ENCODE assay signal across 8 cellular contexts in the genomic region with DNA sequence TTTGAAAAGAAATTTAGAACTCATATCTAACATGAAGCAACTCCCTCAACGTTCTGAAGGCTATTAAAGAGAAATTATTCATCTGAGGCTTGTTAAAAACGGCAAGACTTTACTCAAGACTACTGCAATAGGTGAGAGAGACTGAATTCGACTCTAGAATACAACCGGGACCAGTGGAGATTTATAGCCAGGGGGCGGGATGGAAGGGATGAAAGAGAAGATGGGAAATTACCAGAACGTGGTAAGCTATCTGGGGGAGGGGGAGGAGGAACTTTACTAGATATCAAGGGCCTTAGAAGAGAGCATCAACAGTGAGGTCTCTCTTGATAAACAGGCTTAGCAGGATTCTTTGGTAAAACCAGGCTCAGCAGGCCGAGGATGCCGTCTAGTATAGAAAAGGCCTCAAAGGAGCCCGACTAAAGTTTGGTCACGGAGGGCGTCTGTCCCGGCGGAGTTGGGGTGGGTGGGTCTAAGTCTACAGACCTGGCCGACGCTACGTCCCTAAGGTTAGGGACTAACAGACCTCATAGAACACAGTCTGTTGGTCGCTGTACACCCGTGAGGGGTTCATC. TPM values are rescaled to one million over a fixed set of nuclear protein-coding genes. Genes with fewer than 3 reads are reported as not detected.
DNase-seq lines count a peak whose midpoint lies in the region; ATAC-seq and TF ChIP-seq lines count a peak whose summit lies in the region.

No MANE protein-coding gene starts in this region.

- peaks cover 5 to 11% (median 5%) of the 10 kb centered on the region in 3 donors for H3K27me3 Mint-ChIP-seq in CD14-positive monocyte (ENCODE audit: low read depth in 3 of 3)

- H3K36me3 ChIP-seq in body of pancreas (replicated peaks in 1 of 2; ENCODE audit: insufficient read depth in 1 of 2, low read depth in 2 of 2) (no peaks in the 10 kb centered on the region), lower lobe of right lung (peaks cover 6% of the 10 kb centered on the region), urinary bladder (ENCODE audit: insufficient read depth) (no peaks in the 10 kb centered on the region)

- H3K4me3 Mint-ChIP-seq in CD14-positive monocyte = peak overlapping the region; percentile 92 to 95

- H3K27me3 ChIP-seq in body of pancreas (no peaks in the 10 kb centered on the region), lower lobe of right lung (ENCODE audit: low read depth) (no peaks in the 10 kb centered on the region)

- no peak for TF ChIP-seq POLR2A in body of pancreas (IDR thresholded peaks at IDR 0.05)

- no peak for TF ChIP-seq CTCF in CD14-positive monocyte (IDR thresholded peaks at IDR 0.05)
- TF ChIP-seq CTCF in body of pancreas (IDR thresholded peaks at IDR 0.05) = peak in 1 of 7 experiments; percentile 0
- TF ChIP-seq CTCF in lower lobe of right lung (IDR thresholded peaks at IDR 0.05) = no peak

- peaks cover 0 to 2% (median 0%) of the 10 kb centered on the region in 7 donors for H3K9me3 Mint-ChIP-seq in CD14-positive monocyte

- H3K4me1 ChIP-seq in body of pancreas (peaks cover 17% of the 10 kb centered on the region), lower lobe of right lung (peaks cover 26% of the 10 kb centered on the region), urinary bladder (ENCODE audit: insufficient read depth) (no peaks in the 10 kb centered on the region)

- H3K27ac ChIP-seq in body of pancreas (peak overlapping the region; percentile 50 to 85 (median 74)), lower lobe of right lung (peak overlapping the region; percentile 97), urinary bladder (ENCODE audit: low read depth) (peak overlapping the region; percentile 31)

- H3K9me3 ChIP-seq in body of pancreas = no peaks in the 10 kb centered on the region
- no peaks in the 10 kb centered on the region for H3K9me3 ChIP-seq in lower lobe of right lung

- no peak for DNase-seq in CD14-positive monocyte (ENCODE audit: low spot score)
- no peak for DNase-seq in body of pancreas
- DNase-seq in lower lobe of right lung = no peak
- no peak for DNase-seq in CD1c-positive myeloid dendritic cell (ENCODE audit: extremely low spot score)
- no peak for DNase-seq in A172 (ENCODE audit: low spot score)

- 3 to 5% methylated on average over 10 to 18 of the region's 18 CpGs for WGBS in body of pancreas, 2 donors
- 2% methylated on average over 18 of the region's 18 CpGs for WGBS in urinary bladder

- intact Hi-C loops in CD14-positive monocyte (cut with micrococcal nuclease) (loop anchor here (5.0 to 10.0 kb wide), 4 partner anchors 33 to 1016 kb away; a partner anchor contains a TSS), body of pancreas (cut with DNase I) (no loop called here), lower lobe of right lung (cut with DNase I) (no loop called here)

- H3K27ac Mint-ChIP-seq in CD14-positive monocyte = peak overlapping the region; percentile 92 to 97 (median 95)

- H3K4me1 Mint-ChIP-seq in CD14-positive monocyte = peaks cover 34% of the 10 kb centered on the region

- H3K4me3 ChIP-seq in body of pancreas (no peak overlapping the region), lower lobe of right lung (peak overlapping the region; percentile 96), urinary bladder (ENCODE audit: low read depth, low read length) (peak overlapping the region; percentile 89)

- ATAC-seq in GM19463 (IDR thresholded peaks at IDR 0.05; ENCODE audit: unreplicated experiment) = peak; percentile 24
- peak; percentile 15 for ATAC-seq in HG03469 (IDR thresholded peaks at IDR 0.05; ENCODE audit: unreplicated experiment)
- peak; percentile 30 for ATAC-seq in body of pancreas
- ATAC-seq in lower lobe of right lung = peak; percentile 56 to 60

- peaks cover 7 to 11% of the 10 kb centered on the region in 2 donors for H3K36me3 Mint-ChIP-seq in CD14-positive monocyte

RNA-seq across cellular contexts. Expression of a gene that starts 0.6 kb away (rescaled TPM):
- 10 to 100 TPM; 11.0 to 16.0 TPM for polyA plus RNA-seq in CD14-positive monocyte
- 1 to 10 TPM in 1 of 2 donors, under 1 TPM in 1; 0.33 to 1.6 TPM for total RNA-seq in body of pancreas
- total RNA-seq in lower lobe of right lung = 18.6 TPM
- 3.6 TPM for total RNA-seq in urinary bladder
- 5.8 TPM for polyA plus RNA-seq in urinary bladder
- total RNA-seq in A172 (2014; rRNA removed; shearing (Covaris generic)) = 8.8 and 8.9 TPM in 2 replicates

RNA-seq across cellular contexts. Expression of a gene that starts 46.8 kb away (rescaled TPM):
- polyA plus RNA-seq in CD14-positive monocyte (1 to 10 TPM; 3.6 to 3.9 TPM), urinary bladder (25.3 TPM)
- total RNA-seq in body of pancreas (10 to 100 TPM; 32.2 to 88.7 TPM), lower lobe of right lung (57.7 TPM), urinary bladder (203 TPM)
- total RNA-seq in A172 (2014; rRNA removed; shearing (Covaris generic)) = not detected in 2 replicates

RNA-seq across cellular contexts. Expression of a gene that starts 59.1 kb away (rescaled TPM):
- polyA plus RNA-seq in CD14-positive monocyte (not detected), urinary bladder (not detected)
- total RNA-seq in body of pancreas (not detected), lower lobe of right lung (not detected), urinary bladder (not detected)
- total RNA-seq in A172 (2014; rRNA removed; shearing (Covaris generic)) = not detected in 2 replicates

Comparison
In these comparisons a context has a peak if more than half of its experiments do, and no peak if none do; other contexts are left out.
1. H3K27ac ChIP-seq: peak in every context shown above with its lines; median percentile 97 in lower lobe of right lung; 74 in body of pancreas; 31 in urinary bladder.
2. H3K4me3 ChIP-seq: peak in lower lobe of right lung (single experiment) and urinary bladder (single experiment); none in body of pancreas (0 of 2).
3. RNA of a gene that starts 46.8 kb away (total RNA-seq): 203 TPM in urinary bladder (single experiment), 32.2 to 88.7 TPM in body of pancreas and 57.7 TPM in lower lobe of right lung (single experiment); not detected in A172; every median in the first group is over 10 times any median in the second.
4. intact Hi-C loops: an anchor here in CD14-positive monocyte (5.0 to 10.0 kb wide); none called in body of pancreas and lower lobe of right lung.
5. Peak in every context shown above with its lines, with median percentiles within 50 percentile points of each other: ATAC-seq.